Comparison of ENCODE assay signal across 24 cellular contexts in the genomic region with DNA sequence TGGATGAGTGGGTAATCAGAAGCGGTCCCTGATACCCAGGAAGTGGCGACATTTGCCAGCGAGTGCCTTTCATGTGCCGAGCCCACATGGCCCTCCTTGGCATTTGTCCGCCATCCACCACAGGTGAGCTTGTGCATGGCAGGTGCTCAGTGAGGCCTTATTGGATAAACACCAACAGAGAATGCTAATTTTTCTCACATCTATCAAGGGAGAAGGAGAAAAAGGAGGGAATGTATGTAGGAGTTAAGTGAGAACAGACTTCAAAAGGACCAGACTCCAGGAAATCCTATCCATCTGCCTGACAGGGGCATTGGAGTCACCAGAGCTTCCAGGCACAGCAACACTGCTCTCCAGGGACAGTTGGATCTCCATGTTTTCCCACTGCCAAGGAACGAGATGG.
A peak's percentile ranks its signal among the peaks of the same experiment; 100 is the strongest.
DNase-seq lines count a peak whose midpoint lies in the region; ATAC-seq and TF ChIP-seq lines count a peak whose summit lies in the region.
"Had no signal": no experiment of that assay in that cellular context is flagged by ENCODE, and none has a peak within 500 bp of the region (broad histone marks: within the 10 kb centered on the region; RNA-seq: fewer than 3 reads in every experiment).

No MANE protein-coding gene starts in this region.

- H3K9me2 ChIP-seq in GM23248 (ENCODE audit: insufficient read depth) = no peaks in the 10 kb centered on the region
- no peaks in the 10 kb centered on the region for H3K9me2 ChIP-seq in GM23338 (ENCODE audit: insufficient read depth)

- H3K4me3 ChIP-seq in GM23248 = no peak overlapping the region
- H3K4me3 ChIP-seq in esophagus squamous epithelium = no peak overlapping the region
- H3K4me3 ChIP-seq in spleen = no peak overlapping the region
- no peak overlapping the region for H3K4me3 ChIP-seq in GM23338
- H3K4me3 ChIP-seq: BLaER1 treated with 17β-estradiol and CSF1 and Interleukin-3, amounts not matched to agents 10 nM and 100 nM; vagina had no signal

- H4K20me1 ChIP-seq in GM23248 (ENCODE audit: insufficient read depth) (no peaks in the 10 kb centered on the region), GM23338 (replicated peaks; ENCODE audit: insufficient read depth) (no peaks in the 10 kb centered on the region)

- H3K27ac ChIP-seq in GM23248 = peak overlapping the region; percentile 53
- peak overlapping the region; percentile 2; the same call in 1 of the 2 replicates for H3K27ac ChIP-seq in RWPE1
- peak overlapping the region; percentile 11 to 70 (median 50) for H3K27ac ChIP-seq in esophagus squamous epithelium
- no peak overlapping the region for H3K27ac ChIP-seq in spleen
- H3K27ac ChIP-seq in GM23338 (ENCODE audit: low read depth) = no peak overlapping the region
- H3K27ac ChIP-seq: BLaER1 treated with 17β-estradiol and CSF1 and Interleukin-3, amounts not matched to agents 10 nM and 100 nM; vagina had no signal

- H3K9ac ChIP-seq in GM23248 = no peak overlapping the region
- H3K9ac ChIP-seq: BLaER1 treated with 17β-estradiol and CSF1 and Interleukin-3, amounts not matched to agents 10 nM and 100 nM had no signal

- H3K4me1 Mint-ChIP-seq in GM23338 (peaks cover 23% of the 10 kb centered on the region), Calu3 (ENCODE audit: low read depth, unreplicated experiment) (peaks cover 10% of the 10 kb centered on the region)
- H3K4me1 Mint-ChIP-seq: central memory CD8-positive, alpha-beta T cell had no signal

- H3K79me2 ChIP-seq in GM23248 (ENCODE audit: insufficient read depth) (no peaks in the 10 kb centered on the region), GM23338 (replicated peaks; ENCODE audit: insufficient read depth) (no peaks in the 10 kb centered on the region)

- H3K4me3 Mint-ChIP-seq in GM23338 (no peak overlapping the region), Calu3 (ENCODE audit: low read depth, unreplicated experiment) (no peak overlapping the region)
- H3K4me3 Mint-ChIP-seq: activated CD4-positive, alpha-beta memory T cell treated with anti-CD3 and anti-CD28 coated beads for 36 hours; activated T-cell treated with anti-CD3 and anti-CD28 coated beads, Interleukin-2, amount 50 U/mL, for 72 hours; central memory CD8-positive, alpha-beta T cell; nephron progenitor cell; T-helper 2 cell treated with Interferon-gamma antibody and Interleukin-4, amounts not matched to agents 5 μg/mL and 100 μg/mL, for 36 hours had no signal

- ATAC-seq in GM23338 = no peak
- ATAC-seq: activated T-cell treated with anti-CD3 and anti-CD28 coated beads, Interleukin-2, amount 50 U/mL, for 72 hours; stimulated activated naive CD8-positive, alpha-beta T cell treated with anti-CD3 and anti-CD28 coated beads, Interleukin-15, Interleukin-2, amounts not matched to agents 100 U/mL and 50 U/mL, for 24 hours had no signal

- BruUV-seq in Calu3 (replicated peaks; lab: Mats Ljungman, UMichigan) = no TSS peak

- no peak for TF ChIP-seq POLR2A in esophagus squamous epithelium (IDR thresholded peaks at IDR 0.05)
- TF ChIP-seq POLR2A in spleen (IDR thresholded peaks at IDR 0.05) = no peak

- WGBS in GM23248 (ENCODE audit: low coverage in 1 of 2, low lambda C conversion rate in 2 of 2, missing lambda C conversion rate in 2 of 2), 2 experiments = 93 to 99% methylated on average over 6 of the region's 6 CpGs
- 79 to 89% methylated on average over 5 to 6 of the region's 6 CpGs for WGBS in esophagus squamous epithelium, 2 donors
- 89 to 95% (median 91%) methylated on average over 6 of the region's 6 CpGs for WGBS in spleen, 5 donors

- H3K36me3 ChIP-seq in GM23248 (ENCODE audit: low read depth) (no peaks in the 10 kb centered on the region), esophagus squamous epithelium (no peaks in the 10 kb centered on the region), spleen (no peaks in the 10 kb centered on the region), GM23338 (ENCODE audit: insufficient read depth) (no peaks in the 10 kb centered on the region)
- H3K36me3 ChIP-seq: BLaER1 treated with 17β-estradiol and CSF1 and Interleukin-3, amounts not matched to agents 10 nM and 100 nM; vagina had no signal

- H3K36me3 Mint-ChIP-seq in GM23338 (ENCODE audit: low read depth) (no peaks in the 10 kb centered on the region), Calu3 (ENCODE audit: insufficient read depth, unreplicated experiment) (no peaks in the 10 kb centered on the region)
- H3K36me3 Mint-ChIP-seq: activated CD4-positive, alpha-beta memory T cell treated with anti-CD3 and anti-CD28 coated beads for 36 hours had no signal

- H3K9me3 ChIP-seq in GM23248 (ENCODE audit: low read depth) (no peaks in the 10 kb centered on the region), esophagus squamous epithelium (peaks cover 0 to 1% (median 0%) of the 10 kb centered on the region in 3 donors), spleen (no peaks in the 10 kb centered on the region)
- H3K9me3 ChIP-seq: BLaER1 treated with 17β-estradiol and CSF1 and Interleukin-3, amounts not matched to agents 10 nM and 100 nM; vagina had no signal

- peaks cover 16% of the 10 kb centered on the region for H3F3A ChIP-seq in GM23248 (ENCODE audit: insufficient read depth)
- no peaks in the 10 kb centered on the region for H3F3A ChIP-seq in GM23338 (replicated peaks; ENCODE audit: low read depth)

- TF ChIP-seq CTCF in RWPE1 (conservative IDR thresholded peaks at IDR 0.05; ENCODE audit: low read depth) = no peak
- no peak for TF ChIP-seq CTCF in esophagus squamous epithelium (IDR thresholded peaks at IDR 0.05)
- TF ChIP-seq CTCF in spleen (IDR thresholded peaks at IDR 0.05 in 8 of 11, conservative IDR thresholded peaks at IDR 0.05 in 3 of 11) = no peak
- TF ChIP-seq CTCF in GM23338 (conservative IDR thresholded peaks at IDR 0.05; ENCODE audit: low read depth in 2 of 2) = no peak
- no peak for TF ChIP-seq CTCF in Calu3 (IDR thresholded peaks at IDR 0.05; ENCODE audit: unreplicated experiment)

- H3K27ac Mint-ChIP-seq in GM23338 = no peak overlapping the region
- H3K27ac Mint-ChIP-seq in Calu3 (ENCODE audit: unreplicated experiment) = no peak overlapping the region
- H3K27ac Mint-ChIP-seq: activated CD4-positive, alpha-beta memory T cell treated with anti-CD3 and anti-CD28 coated beads for 36 hours; activated T-cell treated with anti-CD3 and anti-CD28 coated beads, Interleukin-2, amount 50 U/mL, for 72 hours; nephron progenitor cell; T-helper 2 cell treated with Interferon-gamma antibody and Interleukin-4, amounts not matched to agents 5 μg/mL and 100 μg/mL, for 36 hours had no signal

- intact Hi-C loops in esophagus squamous epithelium (cut with DNase I) (no loop called here), spleen (cut with DNase I; ENCODE audit: low total_unique reads) (no loop called here), Calu3 (cut with micrococcal nuclease; ENCODE audit: unreplicated experiment) (no loop called here)

- H3K27me3 Mint-ChIP-seq in GM23338 (ENCODE audit: insufficient read depth, low read depth, poor library complexity) = peaks cover 6% of the 10 kb centered on the region
- peaks cover 34% of the 10 kb centered on the region for H3K27me3 Mint-ChIP-seq in Calu3 (ENCODE audit: unreplicated experiment)
- H3K27me3 Mint-ChIP-seq: activated CD4-positive, alpha-beta memory T cell treated with anti-CD3 and anti-CD28 coated beads for 36 hours had no signal

- no peaks in the 10 kb centered on the region for H3K9me3 Mint-ChIP-seq in GM23338
- H3K9me3 Mint-ChIP-seq in Calu3 (ENCODE audit: low read depth, unreplicated experiment) = no peaks in the 10 kb centered on the region
- H3K9me3 Mint-ChIP-seq: activated CD4-positive, alpha-beta memory T cell treated with anti-CD3 and anti-CD28 coated beads for 36 hours; activated T-cell treated with anti-CD3 and anti-CD28 coated beads, Interleukin-2, amount 50 U/mL, for 72 hours; central memory CD8-positive, alpha-beta T cell; nephron progenitor cell; T-helper 2 cell treated with Interferon-gamma antibody and Interleukin-4, amounts not matched to agents 5 μg/mL and 100 μg/mL, for 36 hours had no signal

- in situ Hi-C loops in GM23248 (cut with MboI) = no loop called here

- POLR2A ChIA-PET in RWPE1 (lab: Yijun Ruan, JAX; ENCODE audit: low non-redundant PET) = no interaction called here

- CTCF ChIA-PET in RWPE1 (lab: Yijun Ruan, JAX) = no interaction called here
- CTCF ChIA-PET in Calu3 (lab: Charles Lee) = interaction anchor here (1.6 kb wide), 2 partner anchors 37 to 49 kb away, joined by 4 to 5 read pairs; no protein-coding TSS in a partner anchor

- H2AFZ ChIP-seq in GM23248 (0 out of 2 replicates have a peak overlapping the region, but pooled peaks have one; percentile 8), GM23338 (no peak overlapping the region)

- no peaks in the 10 kb centered on the region for H3K27me3 ChIP-seq in GM23248 (replicated peaks; ENCODE audit: insufficient read depth)
- no peaks in the 10 kb centered on the region for H3K27me3 ChIP-seq in esophagus squamous epithelium
- peaks cover 0 to 4% (median 0%) of the 10 kb centered on the region in 7 donors for H3K27me3 ChIP-seq in spleen (replicated peaks in 1 of 7)
- H3K27me3 ChIP-seq in GM23338 (ENCODE audit: insufficient read depth) = no peaks in the 10 kb centered on the region
- H3K27me3 ChIP-seq: BLaER1 treated with 17β-estradiol and CSF1 and Interleukin-3, amounts not matched to agents 10 nM and 100 nM; vagina had no signal

- H3K4me1 ChIP-seq in GM23248 (ENCODE audit: insufficient read depth) (peaks cover 16% of the 10 kb centered on the region), esophagus squamous epithelium (peaks cover 5 to 31% (median 15%) of the 10 kb centered on the region in 3 donors), spleen (no peaks in the 10 kb centered on the region), GM23338 (ENCODE audit: insufficient read depth) (no peaks in the 10 kb centered on the region)
- H3K4me1 ChIP-seq: vagina had no signal

- H3K4me2 ChIP-seq in GM23248 (ENCODE audit: unreplicated experiment) = peak overlapping the region; percentile 23
- no peak overlapping the region for H3K4me2 ChIP-seq in GM23338

- DNase-seq in GM23248 (no peak), RWPE1 (ENCODE audit: low spot score) (no peak), esophagus squamous epithelium (lab: John Stamatoyannopoulos, UW) (no peak), spleen (peak; percentile 54), GM23338 (ENCODE audit: low spot score) (no peak), Calu3 (no peak), NCI-H187 treated with DMSO at 0.1 percent for 48 hours (lab: John Stamatoyannopoulos, UW) (no peak)
- DNase-seq: activated CD4-positive, alpha-beta memory T cell treated with anti-CD3 and anti-CD28 coated beads for 36 hours; activated CD4-positive, CD25-positive, alpha-beta regulatory T cell treated with anti-CD3 and anti-CD28 coated beads, Interleukin-2, amount 50 U/mL, for 72 hours; activated naive CD4-positive, alpha-beta T cell; activated T-cell treated with anti-CD3 and anti-CD28 coated beads, Interleukin-2, amount 50 U/mL, for 72 hours; DMS53; left cardiac atrium; NCI-H1092 treated with DMSO at 0.1 percent for 48 hours; NCI-H187; NCI-H526 treated with DMSO at 0.1 percent for 48 hours; nephron progenitor cell; NK-92 treated with Interleukin-12 subunit alpha and Interleukin-12 subunit beta, amount 100 ng/mL, for 24 hours; Right ventricle myocardium superior; stimulated activated naive CD8-positive, alpha-beta T cell treated with anti-CD3 and anti-CD28 coated beads, Interleukin-15, Interleukin-2, amounts not matched to agents 100 U/mL and 50 U/mL, for 24 hours had no signal

TF ChIP-seq in GM23338, 12 proteins besides CTCF, POLR2A, EP300 and RAD21 (continues in another document):
- TF ChIP-seq EZH2phosphoT487 (IDR thresholded peaks at IDR 0.05; ENCODE audit: unreplicated experiment) (no peak), STAT1 (IDR thresholded peaks at IDR 0.05; ENCODE audit: unreplicated experiment) (no peak)

Comparison
In these comparisons a context has a peak if more than half of its experiments do, and no peak if none do; other contexts are left out.
1. H3K27ac ChIP-seq: peak in GM23248 (single experiment), RWPE1 (single experiment) and esophagus squamous epithelium (4 of 4); none in spleen (0 of 8) and GM23338 (single experiment).